Comparison of ENCODE assay signal across 26 cellular contexts in genomic region chr21:24552491-24552890, GRCh38.
"Had no signal": no experiment of that assay in that cellular context is flagged by ENCODE, and none has a peak within 500 bp of the region (broad histone marks: within the 10 kb centered on the region; RNA-seq: fewer than 3 reads in every experiment).

No MANE protein-coding gene starts in this region.

- H3K27ac ChIP-seq: stomach, suprapubic skin, testis, thoracic aorta, thyroid gland, tibial artery, tibial nerve, transverse colon, upper lobe of left lung, upper lobe of right lung, uterus, vagina had no signal

- H3K9me3 ChIP-seq: suprapubic skin, testis, thoracic aorta, thyroid gland, upper lobe of right lung, uterus, vagina had no signal

- DNase-seq: stimulated activated CD4-positive, alpha-beta T cell treated with anti-CD3 and anti-CD28 coated beads, Interleukin-2, amount 100 ng/mL, for 48 hours; stimulated activated CD4-positive, alpha-beta T cell treated with anti-CD3 and anti-CD28 coated beads, Interleukin-4, amount 100 ng/mL, for 1 hour; stimulated activated CD4-positive, alpha-beta T cell treated with anti-CD3 and anti-CD28 coated beads, Interleukin-4, amount 100 ng/mL, for 24 hours; stimulated activated CD4-positive, alpha-beta T cell treated with anti-CD3 and anti-CD28 coated beads, Interleukin-4, amount 100 ng/mL, for 4 hours; stimulated activated CD8-positive, alpha-beta memory T cell treated with anti-CD3 and anti-CD28 coated beads, Interleukin-4, amount 100 ng/mL, for 48 hours; stimulated activated naive B cell treated with anti-CD40 and anti-IgM and Interleukin-4, amounts not matched to agents 10 μg/mL and 1 μg/mL and 100 μg/mL, for 72 hours; stimulated activated naive CD4-positive, alpha-beta T cell; stimulated activated naive CD4-positive, alpha-beta T cell treated with Interleukin-2 at 50 U/mL for 16 hours; stimulated activated naive CD8-positive, alpha-beta T cell treated with anti-CD3 and anti-CD28 coated beads, Interleukin-15, amount 100 ng/mL, for 72 hours; stimulated activated naive CD8-positive, alpha-beta T cell treated with anti-CD3 and anti-CD28 coated beads, Interleukin-15, Interleukin-2, amounts not matched to agents 100 U/mL and 50 U/mL, for 24 hours; stomach; substantia nigra; testis; thyroid gland; tibial artery; transverse colon; trophoblast cell; upper lobe of left lung; upper lobe of right lung; uterus had no signal

- H3K4me1 ChIP-seq: stomach, suprapubic skin, testis, thyroid gland, tibial artery, tibial nerve, transverse colon, upper lobe of left lung, upper lobe of right lung, uterus, vagina had no signal

- H3K36me3 ChIP-seq: stomach, suprapubic skin, thoracic aorta, thyroid gland, tibial artery, tibial nerve, transverse colon, upper lobe of left lung, upper lobe of right lung, uterus, vagina had no signal

- ATAC-seq: stimulated activated effector memory CD8-positive, alpha-beta T cell treated with anti-CD3 and anti-CD28 coated beads, Interleukin-12 subunit alpha, Interleukin-12 subunit beta, amount 100 ng/mL, for 72 hours; stimulated activated memory B cell treated with anti-CD40 and anti-IgM and Interleukin-4, amounts not matched to agents 10 μg/mL and 1 μg/mL and 100 μg/mL, for 72 hours; stimulated activated naive B cell treated with anti-CD40 and anti-IgM and Interleukin-4, amounts not matched to agents 10 μg/mL and 1 μg/mL and 100 μg/mL, for 72 hours; stimulated activated naive CD8-positive, alpha-beta T cell treated with anti-CD3 and anti-CD28 coated beads, Interleukin-15, amount 100 ng/mL, for 72 hours; stimulated activated naive CD8-positive, alpha-beta T cell treated with anti-CD3 and anti-CD28 coated beads, Interleukin-15, Interleukin-2, amounts not matched to agents 100 U/mL and 50 U/mL, for 24 hours; upper lobe of right lung had no signal

- H3K27me3 ChIP-seq: suprapubic skin, testis, thyroid gland, tibial artery, tibial nerve, transverse colon, upper lobe of left lung, upper lobe of right lung, uterus, vagina had no signal

- H3K4me3 ChIP-seq: stomach, suprapubic skin, testis, thoracic aorta, thyroid gland, tibial artery, tibial nerve, transverse colon, upper lobe of left lung, upper lobe of right lung, uterus, vagina had no signal
